11 cellular contexts compared by ENCODE assay signal in the genomic region with DNA sequence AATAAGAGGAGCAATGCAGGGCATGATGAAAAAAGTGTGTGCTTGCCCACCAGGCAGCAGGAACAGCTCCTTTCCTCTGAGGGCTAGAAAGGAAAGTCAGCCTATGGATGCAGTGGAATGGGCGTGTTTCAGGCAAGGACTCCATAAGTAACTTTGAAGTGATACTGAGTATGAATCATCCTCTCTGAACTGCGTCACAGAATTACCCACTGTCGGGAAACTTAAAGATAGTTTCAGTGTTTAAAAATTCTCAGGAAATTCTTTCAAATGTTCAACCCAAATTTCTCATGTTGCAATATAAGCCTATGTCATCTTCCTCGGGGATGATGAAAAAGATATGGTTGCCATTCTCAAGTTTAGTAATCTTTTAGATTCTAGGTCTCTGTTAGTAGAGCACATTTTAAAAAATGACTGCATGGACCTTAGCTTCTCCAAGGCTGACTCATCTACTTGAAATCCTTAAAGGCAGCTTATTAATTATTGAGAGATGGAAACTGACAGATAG. TPM values are rescaled to one million over a fixed set of nuclear protein-coding genes. Genes with fewer than 3 reads are reported as not detected.
DNase-seq lines count a peak whose midpoint lies in the region; ATAC-seq and TF ChIP-seq lines count a peak whose summit lies in the region.
"Had no signal": no experiment of that assay in that cellular context is flagged by ENCODE, and none has a peak within 500 bp of the region (broad histone marks: within the 10 kb centered on the region; RNA-seq: fewer than 3 reads in every experiment).

No MANE protein-coding gene starts in this region.

- TF ChIP-seq CTCF in AG04450 (IDR thresholded peaks at IDR 0.05; ENCODE audit: low read depth, low read length), result no peak
- TF ChIP-seq CTCF in GM13977 (IDR thresholded peaks at IDR 0.05; ENCODE audit: extremely low read depth, insufficient read depth, missing control alignments), result no peak

- no peak overlapping the region for H3K4me3 ChIP-seq in AG04450 (ENCODE audit: low read depth, low read length)
- H3K4me3 ChIP-seq: adrenal gland had no signal

- peak; percentile 93 to 97 for ATAC-seq in activated T-cell treated with anti-CD3 and anti-CD28 coated beads, Interleukin-2, amount 50 U/mL, for 72 hours (replicated peaks in 1 of 2)
- ATAC-seq in GM21390 (IDR thresholded peaks at IDR 0.05; ENCODE audit: unreplicated experiment) (no peak), HG02588 (IDR thresholded peaks at IDR 0.05; ENCODE audit: unreplicated experiment) (no peak), GM18907 (IDR thresholded peaks at IDR 0.05; ENCODE audit: unreplicated experiment) (no peak), HG02973 (IDR thresholded peaks at IDR 0.05; ENCODE audit: unreplicated experiment) (no peak)

- H3K4me1 Mint-ChIP-seq in activated T-cell treated with anti-CD3 and anti-CD28 coated beads, Interleukin-2, amount 50 U/mL, for 72 hours (ENCODE audit: low read depth), result peaks cover 36% of the 10 kb centered on the region
- H3K4me1 Mint-ChIP-seq: neural crest cell had no signal

- in situ Hi-C loops in GM13977 (cut with MboI; ENCODE audit: low pct_unique_long_range_greater_than_20kb, low sequenced_read_pairs, unreplicated experiment), result no loop called here

- peaks cover 17 to 27% of the 10 kb centered on the region in 2 donors for H3K36me3 Mint-ChIP-seq in activated T-cell treated with anti-CD3 and anti-CD28 coated beads, Interleukin-2, amount 50 U/mL, for 72 hours (ENCODE audit: insufficient read depth in 2 of 2)

- no peaks in the 10 kb centered on the region for H3K9me3 ChIP-seq in AG04450 (ENCODE audit: control insufficient read depth, insufficient read depth, low read length)
- H3K9me3 ChIP-seq: adrenal gland had no signal

- H3K27me3 Mint-ChIP-seq in activated T-cell treated with anti-CD3 and anti-CD28 coated beads, Interleukin-2, amount 50 U/mL, for 72 hours (ENCODE audit: low read depth), result no peaks in the 10 kb centered on the region

- peak overlapping the region; percentile 17 to 53 for H3K4me3 Mint-ChIP-seq in activated T-cell treated with anti-CD3 and anti-CD28 coated beads, Interleukin-2, amount 50 U/mL, for 72 hours
- H3K4me3 Mint-ChIP-seq: neural crest cell had no signal

- DNase-seq in AG04450 (ENCODE audit: low read depth, low spot score), result peak; percentile 83
- peak; percentile 20 for DNase-seq in GM13977 (ENCODE audit: low spot score)
- DNase-seq in activated T-cell treated with anti-CD3 and anti-CD28 coated beads, Interleukin-2, amount 50 U/mL, for 72 hours, result peak; percentile 18 to 41
- DNase-seq in glomerular visceral epithelial cell (ENCODE audit: extremely low spot score), result peak; percentile 63
- DNase-seq: adrenal gland, NCI-H2081 treated with DMSO at 0.1 percent for 48 hours had no signal

- peak overlapping the region; percentile 95 for H3K27ac ChIP-seq in AG04450 (ENCODE audit: low read depth, low read length)
- H3K27ac ChIP-seq: adrenal gland had no signal

- no peaks in the 10 kb centered on the region for H3K27me3 ChIP-seq in AG04450 (ENCODE audit: control insufficient read depth, insufficient read depth, low read length)
- H3K27me3 ChIP-seq: adrenal gland had no signal

- POLR2A ChIA-PET in AG04450 (lab: Yijun Ruan, JAX), result interaction anchor here (0.7 to 1.7 kb wide), 4 partner anchors 15 to 486 kb away, joined by 3 to 4 read pairs (median 4); a partner anchor contains a TSS

- CTCF ChIA-PET in AG04450 (lab: Charles Lee), result interaction anchor here (0.7 to 1.7 kb wide), 2 partner anchors 19 to 26 kb away, joined by 3 to 4 read pairs; no protein-coding TSS in a partner anchor

- peak overlapping the region; percentile 79 for H3K27ac Mint-ChIP-seq in activated T-cell treated with anti-CD3 and anti-CD28 coated beads, Interleukin-2, amount 50 U/mL, for 72 hours

- H3K9me3 Mint-ChIP-seq in activated T-cell treated with anti-CD3 and anti-CD28 coated beads, Interleukin-2, amount 50 U/mL, for 72 hours, result peaks cover 0 to 3% of the 10 kb centered on the region in 2 donors
- H3K9me3 Mint-ChIP-seq: neural crest cell had no signal

RNA-seq across cellular contexts. Expression of a gene that starts 27.7 kb away (rescaled TPM):
- 9.8 and 13.9 TPM in 2 replicates for polyA plus RNA-seq in AG04450 (2011; rRNA removed)
- 9.8 and 11.5 TPM in 2 replicates for polyA minus RNA-seq in AG04450 (2011; rRNA and poly(A)+ RNA removed)
- total RNA-seq in activated T-cell treated with anti-CD3 and anti-CD28 coated beads, Interleukin-2, amount 50 U/mL, for 72 hours, result 10 to 100 TPM; 13.8 to 19.9 TPM

RNA-seq across cellular contexts. Expression of a gene that starts 27.8 kb away (rescaled TPM):
- polyA plus RNA-seq in AG04450 (2011; rRNA removed), result 87.5 and 98.3 TPM in 2 replicates
- polyA minus RNA-seq in AG04450 (2011; rRNA and poly(A)+ RNA removed), result 91.9 and 105 TPM in 2 replicates
- total RNA-seq in activated T-cell treated with anti-CD3 and anti-CD28 coated beads, Interleukin-2, amount 50 U/mL, for 72 hours, result 10 to 100 TPM; 80.5 to 83.7 TPM

Comparison
In these comparisons a context has a peak if more than half of its experiments do, and no peak if none do; other contexts are left out.
1. DNase-seq: peak in every context shown above with its lines; median percentile 83 in AG04450; 63 in glomerular visceral epithelial cell; 30 in activated T-cell treated with anti-CD3 and anti-CD28 coated beads, Interleukin-2, amount 50 U/mL, for 72 hours; 20 in GM13977.
2. ATAC-seq: peak in activated T-cell treated with anti-CD3 and anti-CD28 coated beads, Interleukin-2, amount 50 U/mL, for 72 hours (2 of 2); none in GM21390 (single experiment), HG02588 (single experiment), GM18907 (single experiment) and HG02973 (single experiment).